ENCODE assay signal across 8 cellular contexts in the genomic region with DNA sequence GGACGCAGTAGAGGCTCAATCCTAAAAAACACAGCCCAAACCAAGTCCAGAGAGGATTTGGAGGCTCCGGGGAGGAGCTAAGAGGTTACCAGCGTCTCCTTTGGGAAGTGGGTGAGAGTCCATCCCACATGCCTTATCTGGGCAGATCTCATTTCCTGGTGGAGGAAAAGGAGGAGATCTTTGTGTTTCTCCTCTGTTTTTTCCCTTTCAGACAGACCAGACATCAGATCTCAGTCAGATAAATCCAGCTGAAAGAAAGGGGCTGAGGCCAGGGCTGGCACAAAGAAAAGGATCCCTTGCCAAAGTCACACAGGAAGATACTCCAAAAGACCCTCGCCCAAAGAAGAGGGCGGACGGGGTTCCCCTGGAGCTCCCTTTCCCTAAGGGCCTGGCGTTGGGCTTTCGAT. TPM values are rescaled to one million over a fixed set of nuclear protein-coding genes. Genes with fewer than 3 reads are reported as not detected.
DNase-seq lines count a peak whose midpoint lies in the region; ATAC-seq and TF ChIP-seq lines count a peak whose summit lies in the region.

No MANE protein-coding gene starts in this region.

- no peaks in the 10 kb centered on the region for H3F3A ChIP-seq in GM23248 (ENCODE audit: insufficient read depth)

- peaks cover 5% of the 10 kb centered on the region for H3K9me3 Mint-ChIP-seq in activated B cell treated with CpG ODN at 0.5 μM for 24 hours

- H3K27me3 Mint-ChIP-seq in activated B cell treated with CpG ODN at 0.5 μM for 24 hours: peaks cover 23% of the 10 kb centered on the region

- CTCF ChIA-PET in activated B cell treated with CpG ODN at 0.5 μM for 24 hours (lab: Charles Lee): no interaction called here

- H2AFZ ChIP-seq in GM23248: peak overlapping the region; percentile 72

- H3K4me3 ChIP-seq in GM23248 (peak overlapping the region; percentile 75; the same call in 1 of the 2 replicates), skeletal muscle satellite cell (ENCODE audit: low read length) (no peak overlapping the region)

- no peaks in the 10 kb centered on the region for H3K9me2 ChIP-seq in GM23248 (ENCODE audit: insufficient read depth)

- peaks cover 10% of the 10 kb centered on the region for H3K4me1 ChIP-seq in GM23248 (ENCODE audit: insufficient read depth)
- peaks cover 22% of the 10 kb centered on the region for H3K4me1 ChIP-seq in skeletal muscle satellite cell (ENCODE audit: control insufficient read depth, insufficient read depth, low read length)

- in situ Hi-C loops in GM23248 (cut with MboI): no loop called here

- no peak for TF ChIP-seq CTCF in activated B cell treated with CpG ODN at 0.5 μM for 24 hours (IDR thresholded peaks at IDR 0.05)

- WGBS in GM23248 (ENCODE audit: low coverage in 1 of 2, low lambda C conversion rate in 2 of 2, missing lambda C conversion rate in 2 of 2), 2 experiments: 24 to 25% methylated on average over 8 of the region's 8 CpGs

- intact Hi-C loops in activated B cell treated with CpG ODN at 0.5 μM for 24 hours (cut with micrococcal nuclease): no loop called here

- no peak overlapping the region for H3K27ac ChIP-seq in GM23248

- DNase-seq in GM23248 (peak; percentile 26), activated B cell treated with CpG ODN at 0.5 μM for 24 hours (no peak), left kidney (ENCODE audit: low read depth, low spot score) (peak; percentile 65), NCI-H187 treated with DMSO at 0.1 percent for 48 hours (lab: John Stamatoyannopoulos, UW) (no peak), OCI-M2 (lab: John Stamatoyannopoulos, UW; ENCODE audit: unreplicated experiment) (no peak)

- peak overlapping the region; percentile 75 for H3K4me2 ChIP-seq in GM23248 (ENCODE audit: unreplicated experiment)
- peak overlapping the region; percentile 84 for H3K4me2 ChIP-seq in skeletal muscle satellite cell (ENCODE audit: low read length)

- peaks cover 33% of the 10 kb centered on the region for H3K27me3 ChIP-seq in GM23248 (replicated peaks; ENCODE audit: insufficient read depth)
- no peaks in the 10 kb centered on the region for H3K27me3 ChIP-seq in skeletal muscle satellite cell (ENCODE audit: control insufficient read depth, insufficient read depth, low read length)

- no peaks in the 10 kb centered on the region for H4K20me1 ChIP-seq in GM23248 (ENCODE audit: insufficient read depth)

- no peaks in the 10 kb centered on the region for H3K79me2 ChIP-seq in GM23248 (ENCODE audit: insufficient read depth)

- H3K4me1 Mint-ChIP-seq in activated B cell treated with CpG ODN at 0.5 μM for 24 hours: peaks cover 5% of the 10 kb centered on the region

- peak overlapping the region; percentile 78 for H3K4me3 Mint-ChIP-seq in activated B cell treated with CpG ODN at 0.5 μM for 24 hours

- ATAC-seq in activated B cell treated with CpG ODN at 0.5 μM for 24 hours (ENCODE audit: low read depth) (no peak), HG03139 (IDR thresholded peaks at IDR 0.05; ENCODE audit: unreplicated experiment) (no peak), HG02642 (IDR thresholded peaks at IDR 0.05; ENCODE audit: poor library complexity, unreplicated experiment) (no peak)

- H3K36me3 ChIP-seq in GM23248 (ENCODE audit: low read depth): no peaks in the 10 kb centered on the region
- no peaks in the 10 kb centered on the region for H3K36me3 ChIP-seq in skeletal muscle satellite cell (ENCODE audit: insufficient read depth, low read length)

- H3K27ac Mint-ChIP-seq in activated B cell treated with CpG ODN at 0.5 μM for 24 hours: no peak overlapping the region

- POLR2A ChIA-PET in activated B cell treated with CpG ODN at 0.5 μM for 24 hours (lab: Charles Lee): no interaction called here

- H3K9me3 ChIP-seq in GM23248 (ENCODE audit: low read depth): no peaks in the 10 kb centered on the region
- no peaks in the 10 kb centered on the region for H3K9me3 ChIP-seq in skeletal muscle satellite cell (replicated peaks; ENCODE audit: low read length)

- 0 out of 2 replicates have a peak overlapping the region, but pooled peaks have one; percentile 66 for H3K9ac ChIP-seq in GM23248
- peak overlapping the region; percentile 86 for H3K9ac ChIP-seq in skeletal muscle satellite cell (ENCODE audit: low read depth, low read length)

- H3K36me3 Mint-ChIP-seq in activated B cell treated with CpG ODN at 0.5 μM for 24 hours (ENCODE audit: low read depth): no peaks in the 10 kb centered on the region

RNA-seq across cellular contexts. Expression of a gene that starts 58.3 kb away (rescaled TPM):
- 12.6 and 38.3 TPM in 2 replicates for total RNA-seq in GM23248 (2014; rRNA removed; shearing (Covaris generic))
- 8.8 and 9.3 TPM in 2 replicates for polyA plus RNA-seq in GM23248 (2016; fragmentation: Nextera tagmentation; extraction: Ambion mirVana)
- total RNA-seq in activated B cell treated with CpG ODN at 0.5 μM for 24 hours: 13.2 and 15.4 TPM in 2 replicates
- total RNA-seq in skeletal muscle satellite cell (2012; rRNA removed): 9.6 and 11.6 TPM in 2 replicates

Comparison
In these comparisons a context has a peak if more than half of its experiments do, and no peak if none do; other contexts are left out.
1. DNase-seq: peak in GM23248 (single experiment) and left kidney (single experiment); none in activated B cell treated with CpG ODN at 0.5 μM for 24 hours (single experiment), NCI-H187 treated with DMSO at 0.1 percent for 48 hours (single experiment) and OCI-M2 (single experiment).